In the genomic region with DNA sequence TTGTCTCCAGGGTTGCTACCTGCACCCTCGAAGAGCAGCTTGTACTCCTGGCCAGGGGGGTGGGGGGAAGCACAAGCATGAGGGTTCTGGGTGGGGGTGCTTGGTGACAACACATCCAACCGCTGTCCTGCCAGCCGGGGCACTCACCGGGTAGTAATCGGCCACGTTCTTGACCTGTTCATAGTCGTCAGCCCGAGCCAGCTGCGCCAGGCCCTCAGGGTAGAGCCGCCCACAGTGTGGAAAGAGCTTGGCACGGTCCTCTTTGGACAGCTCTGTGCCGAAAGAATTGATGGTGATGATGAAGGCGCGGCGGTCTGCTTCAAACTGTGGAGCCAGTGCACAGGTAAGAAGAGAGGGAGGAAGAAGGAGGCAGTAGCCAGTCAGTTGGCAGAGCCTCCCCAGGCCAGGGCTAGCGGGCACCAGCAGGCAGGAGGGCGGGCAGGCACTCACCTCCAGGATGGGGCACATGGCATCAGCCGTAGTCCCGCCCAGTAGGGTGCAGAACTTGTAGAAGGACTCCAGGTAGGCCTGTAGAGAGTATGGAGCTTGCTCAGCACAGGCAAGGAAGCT, we compare ENCODE assay signal across 1 cellular context.
TF ChIP-seq lines count a peak whose summit lies in the region.

No MANE protein-coding gene starts in this region.

TF ChIP-seq in WTC11, 78 proteins besides CTCF, POLR2A, EP300 and RAD21:
- no peak for TF ChIP-seq JAZF1 (CRISPR knock-in tag; IDR thresholded peaks at IDR 0.05)
- TF ChIP-seq, protein P1, sequence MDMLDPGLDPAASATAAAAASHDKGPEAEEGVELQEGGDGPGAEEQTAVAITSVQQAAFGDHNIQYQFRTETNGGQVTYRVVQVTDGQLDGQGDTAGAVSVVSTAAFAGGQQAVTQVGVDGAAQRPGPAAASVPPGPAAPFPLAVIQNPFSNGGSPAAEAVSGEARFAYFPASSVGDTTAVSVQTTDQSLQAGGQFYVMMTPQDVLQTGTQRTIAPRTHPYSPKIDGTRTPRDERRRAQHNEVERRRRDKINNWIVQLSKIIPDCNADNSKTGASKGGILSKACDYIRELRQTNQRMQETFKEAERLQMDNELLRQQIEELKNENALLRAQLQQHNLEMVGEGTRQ (CRISPR knock-in tag; IDR thresholded peaks at IDR 0.05) = no peak
- no peak for TF ChIP-seq NR1H2 (CRISPR knock-in tag; IDR thresholded peaks at IDR 0.05)
- TF ChIP-seq, protein P2, sequence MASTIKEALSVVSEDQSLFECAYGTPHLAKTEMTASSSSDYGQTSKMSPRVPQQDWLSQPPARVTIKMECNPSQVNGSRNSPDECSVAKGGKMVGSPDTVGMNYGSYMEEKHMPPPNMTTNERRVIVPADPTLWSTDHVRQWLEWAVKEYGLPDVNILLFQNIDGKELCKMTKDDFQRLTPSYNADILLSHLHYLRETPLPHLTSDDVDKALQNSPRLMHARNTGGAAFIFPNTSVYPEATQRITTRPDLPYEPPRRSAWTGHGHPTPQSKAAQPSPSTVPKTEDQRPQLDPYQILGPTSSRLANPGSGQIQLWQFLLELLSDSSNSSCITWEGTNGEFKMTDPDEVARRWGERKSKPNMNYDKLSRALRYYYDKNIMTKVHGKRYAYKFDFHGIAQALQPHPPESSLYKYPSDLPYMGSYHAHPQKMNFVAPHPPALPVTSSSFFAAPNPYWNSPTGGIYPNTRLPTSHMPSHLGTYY (CRISPR knock-in tag; IDR thresholded peaks at IDR 0.05) = no peak
- TF ChIP-seq, protein P3, sequence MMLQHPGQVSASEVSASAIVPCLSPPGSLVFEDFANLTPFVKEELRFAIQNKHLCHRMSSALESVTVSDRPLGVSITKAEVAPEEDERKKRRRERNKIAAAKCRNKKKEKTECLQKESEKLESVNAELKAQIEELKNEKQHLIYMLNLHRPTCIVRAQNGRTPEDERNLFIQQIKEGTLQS (CRISPR knock-in tag; conservative IDR thresholded peaks at IDR 0.05) = no peak
- no peak for TF ChIP-seq ZNF138 (CRISPR knock-in tag; conservative IDR thresholded peaks at IDR 0.05)
- no peak for TF ChIP-seq ZNF671 (CRISPR knock-in tag; IDR thresholded peaks at IDR 0.05)
